Comparison of ENCODE assay signal across 14 cellular contexts in the genomic region with DNA sequence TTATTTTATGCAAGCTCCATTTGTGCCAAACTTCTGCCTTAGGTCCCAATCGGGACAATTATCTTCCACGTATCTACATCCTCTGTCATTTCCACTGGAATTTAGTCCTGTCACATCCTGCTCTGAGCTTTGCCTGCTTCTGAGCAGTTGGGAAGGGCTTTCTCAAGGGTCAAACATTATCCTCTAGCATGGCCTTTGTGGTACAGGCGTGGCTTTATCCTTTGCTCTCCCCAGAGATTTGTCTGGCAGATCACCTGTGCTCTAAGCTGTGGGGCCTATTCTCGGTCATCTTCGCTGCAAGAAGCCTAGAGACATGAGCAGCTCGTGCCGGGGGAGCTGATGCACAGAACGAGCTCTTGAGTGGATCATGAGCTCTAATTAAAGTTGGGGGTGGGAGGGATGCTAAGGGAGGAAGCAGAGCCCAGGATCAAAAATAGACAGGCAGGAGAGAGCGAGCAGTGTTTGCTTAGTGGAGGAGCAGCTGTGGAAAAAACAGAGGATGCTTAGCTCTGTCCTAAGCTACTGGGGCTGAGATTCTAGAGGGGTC. TPM values are rescaled to one million over a fixed set of nuclear protein-coding genes. Genes with fewer than 3 reads are reported as not detected.
"Had no signal": no experiment of that assay in that cellular context is flagged by ENCODE, and none has a peak within 500 bp of the region (broad histone marks: within the 10 kb centered on the region; RNA-seq: fewer than 3 reads in every experiment).

No MANE protein-coding gene starts in this region.

- H3K9me3 ChIP-seq: colonic mucosa, esophagus squamous epithelium, left ventricle myocardium inferior, sigmoid colon had no signal

- DNase-seq: activated CD4-positive, alpha-beta T cell treated with anti-CD3 and anti-CD28 coated beads for 48 hours; activated naive CD4-positive, alpha-beta T cell treated with Interleukin-2 at 50 U/mL for 16 hours; colonic mucosa; esophagus squamous epithelium; foreskin fibroblast; left ventricle myocardium inferior; mesenchymal stem cell; sigmoid colon; stimulated activated CD4-positive, alpha-beta T cell treated with anti-CD3 and anti-CD28 coated beads, Interleukin-2, amount 100 ng/mL, for 24 hours; stimulated activated naive CD4-positive, alpha-beta T cell treated with Interleukin-2 at 50 U/mL for 16 hours; T1000; trophoblast cell had no signal

- H3K27ac ChIP-seq: colonic mucosa, esophagus squamous epithelium, sigmoid colon had no signal

- H3K4me3 ChIP-seq: colonic mucosa, esophagus squamous epithelium, left ventricle myocardium inferior, sigmoid colon had no signal

- H3K4me1 ChIP-seq: colonic mucosa, esophagus squamous epithelium, sigmoid colon had no signal

- FAIRE-seq: astrocyte, keratinocyte had no signal

- H3K27me3 ChIP-seq: colonic mucosa, esophagus squamous epithelium, sigmoid colon had no signal

- H3K36me3 ChIP-seq: colonic mucosa, esophagus squamous epithelium, left ventricle myocardium inferior, sigmoid colon had no signal

RNA-seq across cellular contexts. Expression of gene TMEM273, which starts 19.8 kb away (rescaled TPM):
- total RNA-seq: astrocyte had no signal
- polyA plus RNA-seq: keratinocyte had no signal
